ENCODE assay signal across 12 cellular contexts in genomic region chr17:4901648-4902344, GRCh38. TPM values are rescaled to one million over a fixed set of nuclear protein-coding genes. Genes with fewer than 3 reads are reported as not detected.
DNase-seq lines count a peak whose midpoint lies in the region; ATAC-seq and TF ChIP-seq lines count a peak whose summit lies in the region.
"Had no signal": no experiment of that assay in that cellular context is flagged by ENCODE, and none has a peak within 500 bp of the region (broad histone marks: within the 10 kb centered on the region; RNA-seq: fewer than 3 reads in every experiment).

No MANE protein-coding gene starts in this region.

- no peak for ATAC-seq in GM18498 (IDR thresholded peaks at IDR 0.05; ENCODE audit: unreplicated experiment)
- no peak for ATAC-seq in GM18907 (IDR thresholded peaks at IDR 0.05; ENCODE audit: unreplicated experiment)

- H3K4me3 ChIP-seq in GM06990 (replicated peaks; ENCODE audit: low read depth, low read length) (no peak overlapping the region), WERI-Rb-1 (ENCODE audit: low read depth, low read length) (no peak overlapping the region), right atrium auricular region (peak overlapping the region; percentile 26 to 53), spleen (peak overlapping the region in 5 of 8 donors; percentile 45 to 81 (median 56)), sigmoid colon (peak overlapping the region in 1 of 4 donors; percentile 47)
- H3K4me3 ChIP-seq: GM12878, SJSA1 had no signal

- peak overlapping the region; percentile 89 for H3K27ac ChIP-seq in WERI-Rb-1
- peak overlapping the region; percentile 82 to 89 for H3K27ac ChIP-seq in right atrium auricular region
- peak overlapping the region in 7 of 8 donors; percentile 51 to 79 (median 74) for H3K27ac ChIP-seq in spleen
- H3K27ac ChIP-seq in sigmoid colon: peak overlapping the region in 2 of 4 donors; percentile 11 to 55
- H3K27ac ChIP-seq: SJSA1 had no signal

- intact Hi-C loops in spleen (cut with DNase I; ENCODE audit: low total_unique reads) (no loop called here), sigmoid colon (cut with DNase I) (no loop called here)

- no peaks in the 10 kb centered on the region for H3K27me3 ChIP-seq in GM06990 (replicated peaks; ENCODE audit: control insufficient read depth, insufficient read depth, low read length)
- H3K27me3 ChIP-seq in WERI-Rb-1 (ENCODE audit: insufficient read depth, low read depth, severe bottlenecking): no peaks in the 10 kb centered on the region
- H3K27me3 ChIP-seq in right atrium auricular region: no peaks in the 10 kb centered on the region
- peaks cover 0 to 43% (median 0%) of the 10 kb centered on the region in 7 donors for H3K27me3 ChIP-seq in spleen (replicated peaks in 1 of 7)
- peaks cover 28 to 70% (median 36%) of the 10 kb centered on the region in 3 donors for H3K27me3 ChIP-seq in sigmoid colon
- H3K27me3 ChIP-seq: SJSA1 had no signal

- 33 to 74% (median 41%) methylated on average over 27 to 48 of the region's 48 CpGs for WGBS in spleen, 5 donors
- WGBS in sigmoid colon, 2 donors: 39 to 53% methylated on average over 48 of the region's 48 CpGs

- DNase-seq in GM06990 (ENCODE audit: extremely low read depth, insufficient read length) (peak; percentile 63), WERI-Rb-1 (no peak), right atrium auricular region (ENCODE audit: low spot score) (no peak), spleen (peak; percentile 95), sigmoid colon (no peak), AML-193 (lab: John Stamatoyannopoulos, UW) (no peak)
- DNase-seq: foreskin melanocyte had no signal

- TF ChIP-seq CTCF in GM06990 (IDR thresholded peaks at IDR 0.05; ENCODE audit: insufficient read depth, low read length, poor library complexity, severe bottlenecking) (no peak), WERI-Rb-1 (IDR thresholded peaks at IDR 0.05; ENCODE audit: low read depth, low read length) (no peak), right atrium auricular region (IDR thresholded peaks at IDR 0.05) (no peak), spleen (IDR thresholded peaks at IDR 0.05 in 8 of 11, conservative IDR thresholded peaks at IDR 0.05 in 3 of 11) (no peak), sigmoid colon (IDR thresholded peaks at IDR 0.05) (no peak)

- H3K36me3 ChIP-seq in GM06990 (ENCODE audit: control insufficient read depth, insufficient read depth, low read length) (peaks cover 2% of the 10 kb centered on the region; the same call in 1 of the 2 replicates), WERI-Rb-1 (peaks cover 50% of the 10 kb centered on the region), right atrium auricular region (peaks cover 10% of the 10 kb centered on the region), spleen (peaks cover 0 to 10% (median 4%) of the 10 kb centered on the region in 6 donors), sigmoid colon (peaks cover under 1 to 6% (median 2%) of the 10 kb centered on the region in 4 donors)

- no peak for TF ChIP-seq EP300 in sigmoid colon (IDR thresholded peaks at IDR 0.05)

- no peak for TF ChIP-seq POLR2A in spleen (IDR thresholded peaks at IDR 0.05)
- no peak for TF ChIP-seq POLR2A in sigmoid colon (IDR thresholded peaks at IDR 0.05)

- H3K4me1 ChIP-seq in right atrium auricular region (peaks cover 0 to 54% of the 10 kb centered on the region in 2 donors), spleen (peaks cover 34 to 60% (median 50%) of the 10 kb centered on the region in 6 donors), sigmoid colon (peaks cover 0 to 34% (median 19%) of the 10 kb centered on the region in 4 donors)
- H3K4me1 ChIP-seq: SJSA1 had no signal

- H3K9me3 ChIP-seq in WERI-Rb-1 (ENCODE audit: severe bottlenecking) (no peaks in the 10 kb centered on the region), right atrium auricular region (no peaks in the 10 kb centered on the region), spleen (no peaks in the 10 kb centered on the region), sigmoid colon (no peaks in the 10 kb centered on the region)
- H3K9me3 ChIP-seq: SJSA1 had no signal

RNA-seq across cellular contexts. Expression of gene CHRNE, which starts 1.1 kb away (rescaled TPM):
- total RNA-seq in right atrium auricular region (100 to 1,000 TPM in 1 of 2 donors, 10 to 100 TPM in 1; 49.3 to 167 TPM), spleen (1 to 10 TPM in 4 of 7 donors, under 1 TPM in 3; 0.33 to 3.0 (median 1.9) TPM), sigmoid colon (under 1 TPM in 3 of 4 donors, not detected in 1; 0.49 to 0.55 (median 0.54) TPM)
- polyA plus RNA-seq in spleen (1 to 10 TPM; 1.2 to 1.4 (median 1.3) TPM), sigmoid colon (under 1 TPM in 2 of 3 donors, not detected in 1; 0.46 to 0.57 TPM)

RNA-seq across cellular contexts. Expression of gene C17orf107, which starts 2.5 kb away (rescaled TPM):
- total RNA-seq in right atrium auricular region: 1 to 10 TPM; 1.7 to 4.2 TPM
- 1 to 10 TPM; 1.6 to 4.1 (median 2.6) TPM for total RNA-seq in spleen
- polyA plus RNA-seq in spleen: under 1 TPM; 0.15 to 0.70 (median 0.26) TPM
- total RNA-seq in sigmoid colon: 1 to 10 TPM in 1 of 4 donors, under 1 TPM in 3; 0.68 to 2.8 (median 0.85) TPM
- polyA plus RNA-seq in sigmoid colon: 1 to 10 TPM in 1 of 3 donors, under 1 TPM in 2; under 0.01 to 1.7 (median 0.69) TPM

RNA-seq across cellular contexts. Expression of gene GP1BA, which starts 30.3 kb away (rescaled TPM):
- total RNA-seq in right atrium auricular region (not detected), spleen (1 to 10 TPM; 1.8 to 6.1 (median 3.0) TPM), sigmoid colon (not detected)
- polyA plus RNA-seq in spleen (1 to 10 TPM; 2.0 to 2.9 (median 2.8) TPM), sigmoid colon (1 to 10 TPM in 1 of 3 donors, not detected in 2; 1.1 TPM)
- total RNA-seq: SJSA1, ureter had no signal

RNA-seq across cellular contexts. Expression of gene SLC25A11, which starts 38.0 kb away (rescaled TPM):
- total RNA-seq in right atrium auricular region: 100 to 1,000 TPM in 1 of 2 donors, 10 to 100 TPM in 1; 99.5 to 188 TPM
- total RNA-seq in spleen: 10 to 100 TPM; 37.2 to 61.0 (median 42.9) TPM
- 10 to 100 TPM; 22.1 to 52.6 (median 32.3) TPM for polyA plus RNA-seq in spleen
- total RNA-seq in sigmoid colon: 10 to 100 TPM; 41.0 to 60.3 (median 48.6) TPM
- 10 to 100 TPM; 57.7 to 82.8 (median 79.9) TPM for polyA plus RNA-seq in sigmoid colon

RNA-seq across cellular contexts. Expression of gene RNF167, which starts 38.3 kb away (rescaled TPM):
- 10 to 100 TPM; 66.9 to 68.6 TPM for total RNA-seq in right atrium auricular region
- 100 to 1,000 TPM in 1 of 7 donors, 10 to 100 TPM in 6; 57.6 to 109 (median 78.6) TPM for total RNA-seq in spleen
- polyA plus RNA-seq in spleen: 100 to 1,000 TPM in 2 of 3 donors, 10 to 100 TPM in 1; 96.4 to 146 (median 129) TPM
- 10 to 100 TPM; 51.2 to 71.2 (median 60.3) TPM for total RNA-seq in sigmoid colon
- polyA plus RNA-seq in sigmoid colon: 100 to 1,000 TPM in 1 of 3 donors, 10 to 100 TPM in 2; 45.0 to 120 (median 83.9) TPM

Comparison
In these comparisons a context has a peak if more than half of its experiments do, and no peak if none do; other contexts are left out.
1. DNase-seq: peak in GM06990 (single experiment) and spleen (single experiment); none in WERI-Rb-1 (single experiment), right atrium auricular region (single experiment), sigmoid colon (single experiment) and AML-193 (0 of 2).
2. H3K4me3 ChIP-seq: peak in right atrium auricular region (2 of 2) and spleen (5 of 8); none in GM06990 (single experiment) and WERI-Rb-1 (single experiment).
3. RNA of gene CHRNE, which starts 1.1 kb away (total RNA-seq): 49.3 to 167 TPM in right atrium auricular region; 0.33 to 3.0 TPM in spleen and 0.49 to 0.55 TPM in sigmoid colon; every median in the first group is over 10 times any median in the second.